In genomic region chr10:43864622-43865021, GRCh38 we compare ENCODE assay signal across 21 cellular contexts.
A peak's percentile ranks its signal among the peaks of the same experiment; 100 is the strongest.
DNase-seq lines count a peak whose midpoint lies in the region; ATAC-seq and TF ChIP-seq lines count a peak whose summit lies in the region.
"Had no signal": no experiment of that assay in that cellular context is flagged by ENCODE, and none has a peak within 500 bp of the region (broad histone marks: within the 10 kb centered on the region; RNA-seq: fewer than 3 reads in every experiment).

No MANE protein-coding gene starts in this region.

- H3K4me1 ChIP-seq in esophagus muscularis mucosa (peaks cover 16 to 42% (median 22%) of the 10 kb centered on the region in 4 donors), lower lobe of right lung (peaks cover 11% of the 10 kb centered on the region), subcutaneous abdominal adipose tissue (ENCODE audit: control insufficient read depth in 5 of 5, insufficient read depth in 5 of 5, low read length in 5 of 5) (peaks cover 0 to 61% (median 12%) of the 10 kb centered on the region in 5 donors)

- ATAC-seq in lower lobe of right lung: no peak
- ATAC-seq in GM18868 (IDR thresholded peaks at IDR 0.05; ENCODE audit: unreplicated experiment): no peak
- no peak for ATAC-seq in HG03175 (IDR thresholded peaks at IDR 0.05; ENCODE audit: unreplicated experiment)
- ATAC-seq: effector memory CD8-positive, alpha-beta T cell; natural killer cell treated with Interleukin-12 subunit alpha and Interleukin-12 subunit beta and Interleukin-15 and Interleukin-18, amount 100 ng/mL, for 72 hours; stimulated activated naive B cell treated with anti-CD40 and anti-IgM and Interleukin-4, amounts not matched to agents 10 μg/mL and 1 μg/mL and 100 μg/mL, for 72 hours had no signal

- TF ChIP-seq EP300 in esophagus muscularis mucosa (IDR thresholded peaks at IDR 0.05): no peak

- H3K27me3 ChIP-seq in esophagus muscularis mucosa (no peaks in the 10 kb centered on the region), lower lobe of right lung (ENCODE audit: low read depth) (no peaks in the 10 kb centered on the region), subcutaneous abdominal adipose tissue (ENCODE audit: control insufficient read depth in 5 of 5, insufficient read depth in 4 of 5, low read length in 5 of 5) (no peaks in the 10 kb centered on the region)
- H3K27me3 ChIP-seq: tibial nerve had no signal

- DNase-seq in esophagus muscularis mucosa (ENCODE audit: extremely low spot score): no peak
- no peak for DNase-seq in lower lobe of right lung
- no peak for DNase-seq in iPS-NIHi7 (ENCODE audit: extremely low spot score)
- DNase-seq in NCI-H1436 treated with DMSO at 0.1 percent for 48 hours (lab: John Stamatoyannopoulos, UW): no peak
- DNase-seq: activated CD4-positive, alpha-beta T cell treated with anti-CD3 and anti-CD28 coated beads for 1 hour; CD8-positive, alpha-beta memory T cell; DMS53; effector memory CD8-positive, alpha-beta T cell; NCI-H1092; NCI-H2029 treated with DMSO at 0.1 percent for 48 hours; NCI-H446; OCI-M1; SHP77; stimulated activated naive B cell treated with anti-CD40 and anti-IgM and Interleukin-4, amounts not matched to agents 10 μg/mL and 1 μg/mL and 100 μg/mL, for 72 hours had no signal

- H3K9ac ChIP-seq in subcutaneous abdominal adipose tissue (ENCODE audit: low read length in 5 of 5): no peak overlapping the region

- no peak for TF ChIP-seq POLR2A in esophagus muscularis mucosa (IDR thresholded peaks at IDR 0.05; ENCODE audit: low read depth)

- intact Hi-C loops in esophagus muscularis mucosa (cut with DNase I): no loop called here
- intact Hi-C loops in lower lobe of right lung (cut with DNase I): no loop called here

- H3K27ac ChIP-seq in VCaP (peak overlapping the region; percentile 32; the same call in 1 of the 2 replicates), esophagus muscularis mucosa (replicated peaks in 1 of 4) (peak overlapping the region; percentile 57 to 61 (median 59)), lower lobe of right lung (peak overlapping the region; percentile 33), subcutaneous abdominal adipose tissue (ENCODE audit: low read depth, low read length) (peak overlapping the region; percentile 44)

- no peaks in the 10 kb centered on the region for H3K9me3 ChIP-seq in esophagus muscularis mucosa
- H3K9me3 ChIP-seq in lower lobe of right lung: no peaks in the 10 kb centered on the region
- no peaks in the 10 kb centered on the region for H3K9me3 ChIP-seq in subcutaneous abdominal adipose tissue (ENCODE audit: control insufficient read depth in 5 of 5, low read length in 5 of 5)
- H3K9me3 ChIP-seq: tibial nerve had no signal

- WGBS in esophagus muscularis mucosa: 85% methylated on average over 7 of the region's 7 CpGs

- H3K4me3 ChIP-seq in esophagus muscularis mucosa: no peak overlapping the region
- H3K4me3 ChIP-seq in lower lobe of right lung: no peak overlapping the region
- H3K4me3 ChIP-seq in subcutaneous abdominal adipose tissue (ENCODE audit: low read depth in 1 of 5, low read length in 5 of 5): no peak overlapping the region
- H3K4me3 ChIP-seq: smooth muscle cell, tibial nerve had no signal

- TF ChIP-seq CTCF in VCaP (conservative IDR thresholded peaks at IDR 0.05) (no peak), esophagus muscularis mucosa (IDR thresholded peaks at IDR 0.05) (no peak), lower lobe of right lung (IDR thresholded peaks at IDR 0.05) (no peak)

- H3K36me3 ChIP-seq in esophagus muscularis mucosa (no peaks in the 10 kb centered on the region), lower lobe of right lung (no peaks in the 10 kb centered on the region), subcutaneous abdominal adipose tissue (ENCODE audit: control insufficient read depth in 5 of 5, insufficient read depth in 5 of 5, low read length in 5 of 5) (no peaks in the 10 kb centered on the region)
- H3K36me3 ChIP-seq: tibial nerve had no signal
